Comparison of ENCODE assay signal across 11 cellular contexts in the genomic region with DNA sequence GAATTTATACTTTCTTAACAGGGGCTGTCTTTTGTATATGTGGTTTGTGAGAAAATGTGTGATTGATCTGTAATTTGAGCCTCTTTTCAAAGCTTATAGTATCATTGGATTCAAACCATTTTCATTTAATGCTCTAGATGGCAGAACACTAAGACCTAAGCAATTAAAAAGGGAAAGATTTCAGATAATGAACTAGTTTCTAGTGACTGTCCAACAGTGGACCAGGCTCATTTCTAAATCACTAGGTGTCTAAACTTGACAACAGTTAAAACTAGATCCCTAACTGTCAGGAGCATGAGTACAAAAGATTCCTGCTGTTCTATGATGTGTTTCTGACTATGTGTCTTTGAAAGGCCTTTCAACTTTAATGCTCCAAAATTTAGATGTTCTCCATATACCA. TPM values are rescaled to one million over a fixed set of nuclear protein-coding genes. Genes with fewer than 3 reads are reported as not detected.
A peak's percentile ranks its signal among the peaks of the same experiment; 100 is the strongest.
DNase-seq lines count a peak whose midpoint lies in the region; ATAC-seq and TF ChIP-seq lines count a peak whose summit lies in the region.
"Had no signal": no experiment of that assay in that cellular context is flagged by ENCODE, and none has a peak within 500 bp of the region (broad histone marks: within the 10 kb centered on the region; RNA-seq: fewer than 3 reads in every experiment).

No MANE protein-coding gene starts in this region.

- H3K23ac ChIP-seq in mesenchymal stem cell (ENCODE audit: low read length in 2 of 2) = no peak overlapping the region

- peaks cover 2% of the 10 kb centered on the region for H3K79me1 ChIP-seq in mesenchymal stem cell (replicated peaks; ENCODE audit: low read length, poor library complexity, severe bottlenecking)

- H2BK15ac ChIP-seq in mesenchymal stem cell (ENCODE audit: low read depth, poor library complexity, severe bottlenecking) = no peak overlapping the region

- H4K91ac ChIP-seq in mesenchymal stem cell (ENCODE audit: low read length) = no peak overlapping the region

- ATAC-seq in activated B cell treated with CpG ODN at 0.5 μM for 24 hours (ENCODE audit: low read depth) = no peak
- ATAC-seq in left lobe of liver = no peak

- peak overlapping the region; percentile 74 for H3K4me3 Mint-ChIP-seq in activated naive CD4-positive, alpha-beta T cell treated with anti-CD3 and anti-CD28 coated beads, Interleukin-2, amount 10 ng/mL, durations not matched to agents 7 days and 5 days
- H3K4me3 Mint-ChIP-seq in activated B cell treated with CpG ODN at 0.5 μM for 24 hours (peak overlapping the region; percentile 77), type B pancreatic cell (peak overlapping the region; percentile 40)

- no peaks in the 10 kb centered on the region for H3K36me3 ChIP-seq in mesenchymal stem cell (ENCODE audit: control insufficient read depth in 1 of 2, insufficient read depth in 2 of 2, low read depth in 1 of 2, low read length in 2 of 2)
- no peaks in the 10 kb centered on the region for H3K36me3 ChIP-seq in breast epithelium
- H3K36me3 ChIP-seq: brain microvascular endothelial cell had no signal

- H3K4me2 ChIP-seq in mesenchymal stem cell (ENCODE audit: low read length, poor library complexity, severe bottlenecking) = no peak overlapping the region

- H2BK120ac ChIP-seq in mesenchymal stem cell (ENCODE audit: low read depth, low read length) = no peak overlapping the region

- no peak overlapping the region for H4K8ac ChIP-seq in mesenchymal stem cell (ENCODE audit: low read length)

- no peak overlapping the region for H3K18ac ChIP-seq in mesenchymal stem cell (ENCODE audit: low read depth in 1 of 2, low read length in 2 of 2)

- no peak for TF ChIP-seq POLR2A in breast epithelium (IDR thresholded peaks at IDR 0.05)

- no peaks in the 10 kb centered on the region for H3K9me3 ChIP-seq in mesenchymal stem cell (ENCODE audit: control insufficient read depth, low read length)
- H3K9me3 ChIP-seq in breast epithelium = no peaks in the 10 kb centered on the region

- H2BK5ac ChIP-seq in mesenchymal stem cell (ENCODE audit: low read depth, low read length, poor library complexity, severe bottlenecking) = no peak overlapping the region

- peak overlapping the region; percentile 60 for H3K9ac ChIP-seq in mesenchymal stem cell (ENCODE audit: low read length)

- H2AK5ac ChIP-seq in mesenchymal stem cell (ENCODE audit: low read length, severe bottlenecking) = no peak overlapping the region

- H3K27me3 ChIP-seq in mesenchymal stem cell (ENCODE audit: control insufficient read depth in 1 of 2, insufficient read depth in 1 of 2, low read length in 2 of 2) (no peaks in the 10 kb centered on the region), breast epithelium (no peaks in the 10 kb centered on the region)
- H3K27me3 ChIP-seq: brain microvascular endothelial cell had no signal

- H2AFZ ChIP-seq in mesenchymal stem cell (ENCODE audit: low read depth, low read length) = no peak overlapping the region

- H3K4ac ChIP-seq in mesenchymal stem cell (ENCODE audit: low read depth in 1 of 2, low read length in 2 of 2) = no peak overlapping the region

- H3K4me1 ChIP-seq in mesenchymal stem cell (ENCODE audit: control insufficient read depth, insufficient read depth, low read depth, low read length) = peaks cover 4% of the 10 kb centered on the region
- no peaks in the 10 kb centered on the region for H3K4me1 ChIP-seq in breast epithelium

- TF ChIP-seq CTCF in activated B cell treated with CpG ODN at 0.5 μM for 24 hours (IDR thresholded peaks at IDR 0.05) = no peak
- no peak for TF ChIP-seq CTCF in type B pancreatic cell (conservative IDR thresholded peaks at IDR 0.05)
- TF ChIP-seq CTCF in breast epithelium (IDR thresholded peaks at IDR 0.05) = no peak

- peaks cover 71% of the 10 kb centered on the region for H3K4me1 Mint-ChIP-seq in activated naive CD4-positive, alpha-beta T cell treated with anti-CD3 and anti-CD28 coated beads, Interleukin-2, amount 10 ng/mL, durations not matched to agents 7 days and 5 days
- H3K4me1 Mint-ChIP-seq in activated B cell treated with CpG ODN at 0.5 μM for 24 hours (peaks cover 75% of the 10 kb centered on the region), type B pancreatic cell (ENCODE audit: unreplicated experiment) (peaks cover 20% of the 10 kb centered on the region)

- H2BK12ac ChIP-seq in mesenchymal stem cell (ENCODE audit: low read length in 2 of 2) = no peak overlapping the region

- peaks cover 1% of the 10 kb centered on the region for H3K9me3 Mint-ChIP-seq in activated naive CD4-positive, alpha-beta T cell treated with anti-CD3 and anti-CD28 coated beads, Interleukin-2, amount 10 ng/mL, durations not matched to agents 7 days and 5 days
- peaks cover 3% of the 10 kb centered on the region for H3K9me3 Mint-ChIP-seq in activated B cell treated with CpG ODN at 0.5 μM for 24 hours
- no peaks in the 10 kb centered on the region for H3K9me3 Mint-ChIP-seq in type B pancreatic cell

- H3K27ac ChIP-seq in mesenchymal stem cell (ENCODE audit: low read length, poor library complexity, severe bottlenecking) = no peak overlapping the region
- no peak overlapping the region for H3K27ac ChIP-seq in breast epithelium
- H3K27ac ChIP-seq: brain microvascular endothelial cell, C4-2B had no signal

- H3K36me3 Mint-ChIP-seq in activated naive CD4-positive, alpha-beta T cell treated with anti-CD3 and anti-CD28 coated beads, Interleukin-2, amount 10 ng/mL, durations not matched to agents 7 days and 5 days = peaks cover 29% of the 10 kb centered on the region
- H3K36me3 Mint-ChIP-seq in activated B cell treated with CpG ODN at 0.5 μM for 24 hours (ENCODE audit: low read depth) = peaks cover 9% of the 10 kb centered on the region
- no peaks in the 10 kb centered on the region for H3K36me3 Mint-ChIP-seq in type B pancreatic cell

- CTCF ChIA-PET in activated naive CD4-positive, alpha-beta T cell treated with anti-CD3 and anti-CD28 coated beads, Interleukin-2, amount 10 ng/mL, durations not matched to agents 7 days and 5 days (lab: Charles Lee) = interaction anchor here (0.6 to 3.3 kb wide), 7 partner anchors 13 to 59 kb away, joined by 3 to 11 read pairs (median 3); no protein-coding TSS in a partner anchor
- CTCF ChIA-PET in activated B cell treated with CpG ODN at 0.5 μM for 24 hours (lab: Charles Lee) = interaction anchor here (1.0 to 4.2 kb wide), 10 partner anchors 10 to 142 kb away, joined by 3 to 35 read pairs (median 6); a partner anchor contains a TSS

- POLR2A ChIA-PET in activated B cell treated with CpG ODN at 0.5 μM for 24 hours (lab: Charles Lee) = interaction anchor here (0.6 to 5.7 kb wide), 22 partner anchors 11 to 202 kb away, joined by 3 to 98 read pairs (median 4); a partner anchor contains a TSS

- no peak overlapping the region for H3K14ac ChIP-seq in mesenchymal stem cell (ENCODE audit: low read length in 2 of 2)

- peak overlapping the region; percentile 95 for H3K27ac Mint-ChIP-seq in activated naive CD4-positive, alpha-beta T cell treated with anti-CD3 and anti-CD28 coated beads, Interleukin-2, amount 10 ng/mL, durations not matched to agents 7 days and 5 days
- peak overlapping the region; percentile 94 for H3K27ac Mint-ChIP-seq in activated B cell treated with CpG ODN at 0.5 μM for 24 hours
- H3K27ac Mint-ChIP-seq in type B pancreatic cell = peak overlapping the region; percentile 69

- H3K4me3 ChIP-seq in mesenchymal stem cell (ENCODE audit: insufficient read depth in 1 of 2, low read depth in 1 of 2, low read length in 2 of 2) (peak overlapping the region in 1 of 2 experiments; percentile 60), breast epithelium (peak overlapping the region in 1 of 3 donors; percentile 9)

- intact Hi-C loops in activated B cell treated with CpG ODN at 0.5 μM for 24 hours (cut with micrococcal nuclease) = loop anchor here (2.0 to 10.0 kb wide), 2 partner anchors 119 to 143 kb away; no protein-coding TSS in a partner anchor
- intact Hi-C loops in breast epithelium (cut with DNase I; ENCODE audit: low total_unique reads) = no loop called here

- no peak for DNase-seq in activated naive CD4-positive, alpha-beta T cell treated with anti-CD3 and anti-CD28 coated beads, Interleukin-2, amount 10 ng/mL, durations not matched to agents 7 days and 5 days
- no peak for DNase-seq in activated naive CD4-positive, alpha-beta T cell treated with anti-CD3 and anti-CD28 coated beads, Interleukin-2, amount 50 U/mL, for 16 hours
- DNase-seq in activated B cell treated with CpG ODN at 0.5 μM for 24 hours = no peak
- DNase-seq in mesenchymal stem cell = no peak
- no peak for DNase-seq in type B pancreatic cell (ENCODE audit: extremely low spot score, unreplicated experiment)
- no peak for DNase-seq in breast epithelium (ENCODE audit: low spot score in 2 of 2)
- DNase-seq in SHP77 (lab: John Stamatoyannopoulos, UW) = no peak
- no peak for DNase-seq in left lobe of liver (ENCODE audit: low spot score)
- DNase-seq: NCI-H1436 had no signal

- no peaks in the 10 kb centered on the region for H3K27me3 Mint-ChIP-seq in activated naive CD4-positive, alpha-beta T cell treated with anti-CD3 and anti-CD28 coated beads, Interleukin-2, amount 10 ng/mL, durations not matched to agents 7 days and 5 days
- H3K27me3 Mint-ChIP-seq in activated B cell treated with CpG ODN at 0.5 μM for 24 hours (no peaks in the 10 kb centered on the region), type B pancreatic cell (no peaks in the 10 kb centered on the region)

RNA-seq across cellular contexts. Expression of a gene that starts 54.6 kb away (rescaled TPM):
- total RNA-seq in activated B cell treated with CpG ODN at 0.5 μM for 24 hours = 154 and 185 TPM in 2 replicates
- polyA plus RNA-seq in mesenchymal stem cell (2013, experiment 1 of 2) = 2.4 TPM
- polyA plus RNA-seq in mesenchymal stem cell (2013, experiment 2 of 2) = 2.8 TPM
- 3.1 and 14.2 TPM in 2 replicates for total RNA-seq in type B pancreatic cell (ENCODE audit: low replicate concordance)
- 10 to 100 TPM; 18.0 to 41.3 (median 19.9) TPM for total RNA-seq in breast epithelium
- total RNA-seq in left lobe of liver = 7.9 TPM
